Comparison of ENCODE assay signal across 8 cellular contexts in genomic region chr1:8423702-8424538, GRCh38.
DNase-seq lines count a peak whose midpoint lies in the region; ATAC-seq and TF ChIP-seq lines count a peak whose summit lies in the region.

No MANE protein-coding gene starts in this region.

- WGBS in esophagus squamous epithelium, 2 donors: 0 to 4% methylated on average over 4 to 11 of the region's 78 CpGs

- TF ChIP-seq CTCF in CD14-positive monocyte (IDR thresholded peaks at IDR 0.05) (no peak), OCI-LY1 (IDR thresholded peaks at IDR 0.05; ENCODE audit: low read length) (no peak), esophagus squamous epithelium (IDR thresholded peaks at IDR 0.05) (peak in 3 of 6 experiments; percentile 32 to 45 (median 33))

- H3K27me3 Mint-ChIP-seq in CD14-positive monocyte (ENCODE audit: low read depth in 3 of 3): peaks cover 0 to 4% (median 0%) of the 10 kb centered on the region in 3 donors
- no peaks in the 10 kb centered on the region for H3K27me3 Mint-ChIP-seq in activated T-cell treated with anti-CD3 and anti-CD28 coated beads, Interleukin-2, amount 50 U/mL, for 24 hours
- H3K27me3 Mint-ChIP-seq in naive thymus-derived CD8-positive, alpha-beta T cell: no peaks in the 10 kb centered on the region

- H3K4me1 ChIP-seq in OCI-LY1 (ENCODE audit: insufficient read depth, low read length, severe bottlenecking): peaks cover 72% of the 10 kb centered on the region
- H3K4me1 ChIP-seq in esophagus squamous epithelium: peaks cover 28 to 74% (median 33%) of the 10 kb centered on the region in 3 donors

- POLR2A ChIA-PET in naive thymus-derived CD8-positive, alpha-beta T cell (lab: Charles Lee): interaction anchor here (0.6 to 2.1 kb wide), 13 partner anchors 9 to 527 kb away, joined by 3 to 11 read pairs (median 4); partner anchors contain the start of genes ENO1 and RERE

- peak overlapping the region; percentile 98 for H3K9ac ChIP-seq in OCI-LY1 (ENCODE audit: low read length)

- peak overlapping the region; percentile 89 to 96 (median 94) for H3K27ac Mint-ChIP-seq in CD14-positive monocyte
- peak overlapping the region; percentile 98 for H3K27ac Mint-ChIP-seq in activated T-cell treated with anti-CD3 and anti-CD28 coated beads, Interleukin-2, amount 50 U/mL, for 24 hours
- H3K27ac Mint-ChIP-seq in naive thymus-derived CD8-positive, alpha-beta T cell: peak overlapping the region; percentile 91 to 98 (median 96)

- H3K9me3 Mint-ChIP-seq in CD14-positive monocyte: no peaks in the 10 kb centered on the region
- H3K9me3 Mint-ChIP-seq in activated T-cell treated with anti-CD3 and anti-CD28 coated beads, Interleukin-2, amount 50 U/mL, for 24 hours: no peaks in the 10 kb centered on the region
- no peaks in the 10 kb centered on the region for H3K9me3 Mint-ChIP-seq in naive thymus-derived CD8-positive, alpha-beta T cell

- H2AFZ ChIP-seq in OCI-LY1 (ENCODE audit: low read length): no peak overlapping the region

- peaks cover 39% of the 10 kb centered on the region for H3K36me3 ChIP-seq in OCI-LY1 (ENCODE audit: insufficient read depth, low read length)
- peaks cover 0 to 20% (median 0%) of the 10 kb centered on the region in 3 donors for H3K36me3 ChIP-seq in esophagus squamous epithelium

- no peaks in the 10 kb centered on the region for H3K9me2 ChIP-seq in OCI-LY1 (ENCODE audit: low read depth, low read length)

- TF ChIP-seq POLR2A in esophagus squamous epithelium (IDR thresholded peaks at IDR 0.05): peak in 2 of 4 donors; percentile 40 to 42

- H3K27ac ChIP-seq in OCI-LY1 (ENCODE audit: low read depth, low read length, poor library complexity, severe bottlenecking): peak overlapping the region; percentile 99
- peak overlapping the region; percentile 98 to 100 (median 100) for H3K27ac ChIP-seq in esophagus squamous epithelium
- H3K27ac ChIP-seq in substantia nigra (ENCODE audit: low read depth, low read length, poor library complexity, severe bottlenecking): peak overlapping the region; percentile 68

- H3K4me3 ChIP-seq in OCI-LY1 (ENCODE audit: low read depth, low read length, poor library complexity, severe bottlenecking): peak overlapping the region; percentile 86
- H3K4me3 ChIP-seq in esophagus squamous epithelium: peak overlapping the region; percentile 83 to 96 (median 92)

- peak overlapping the region; percentile 84 for H3K4me2 ChIP-seq in OCI-LY1 (ENCODE audit: low read length)

- H3K36me3 Mint-ChIP-seq in CD14-positive monocyte: peaks cover 1 to 4% of the 10 kb centered on the region in 2 donors
- H3K36me3 Mint-ChIP-seq in activated T-cell treated with anti-CD3 and anti-CD28 coated beads, Interleukin-2, amount 50 U/mL, for 24 hours (ENCODE audit: low read depth): no peaks in the 10 kb centered on the region
- H3K36me3 Mint-ChIP-seq in naive thymus-derived CD8-positive, alpha-beta T cell: peaks cover 0 to 4% (median 0%) of the 10 kb centered on the region in 3 donors

- DNase-seq in CD14-positive monocyte (ENCODE audit: low spot score) (no peak), HCEC 1CT (peak; percentile 63), esophagus squamous epithelium (lab: John Stamatoyannopoulos, UW) (no peak), substantia nigra (lab: John Stamatoyannopoulos, UW) (peak in 13 of 49 donors; percentile 23 to 69 (median 47))
- peak; percentile 83 for DNase-seq in activated T-cell treated with anti-CD3 and anti-CD28 coated beads, Interleukin-2, amount 50 U/mL, for 24 hours
- DNase-seq in naive thymus-derived CD8-positive, alpha-beta T cell: peak in 8 of 10 donors; percentile 21 to 73 (median 38)

- H4K20me1 ChIP-seq in OCI-LY1 (ENCODE audit: insufficient read depth, low read length): no peaks in the 10 kb centered on the region

- peak overlapping the region; percentile 88 to 91 for H3K4me3 Mint-ChIP-seq in CD14-positive monocyte
- H3K4me3 Mint-ChIP-seq in activated T-cell treated with anti-CD3 and anti-CD28 coated beads, Interleukin-2, amount 50 U/mL, for 24 hours: peak overlapping the region; percentile 86
- peak overlapping the region in 9 of 10 donors; percentile 88 to 96 (median 94) for H3K4me3 Mint-ChIP-seq in naive thymus-derived CD8-positive, alpha-beta T cell

- no peaks in the 10 kb centered on the region for H3K27me3 ChIP-seq in OCI-LY1 (ENCODE audit: insufficient read depth, low read length)
- H3K27me3 ChIP-seq in esophagus squamous epithelium: no peaks in the 10 kb centered on the region

- no peaks in the 10 kb centered on the region for H3K9me3 ChIP-seq in OCI-LY1 (ENCODE audit: low read length)
- H3K9me3 ChIP-seq in esophagus squamous epithelium: no peaks in the 10 kb centered on the region

- H3K4me1 Mint-ChIP-seq in CD14-positive monocyte: peaks cover 48% of the 10 kb centered on the region
- H3K4me1 Mint-ChIP-seq in activated T-cell treated with anti-CD3 and anti-CD28 coated beads, Interleukin-2, amount 50 U/mL, for 24 hours (ENCODE audit: low read depth): peaks cover 43% of the 10 kb centered on the region
- peaks cover 29 to 50% (median 47%) of the 10 kb centered on the region in 4 donors for H3K4me1 Mint-ChIP-seq in naive thymus-derived CD8-positive, alpha-beta T cell

- 0 out of 2 replicates have a peak, but pooled peaks cover 9% of the 10 kb centered on the region for H3F3A ChIP-seq in OCI-LY1 (ENCODE audit: insufficient read depth, low read length)

- peak; percentile 51 for ATAC-seq in naive thymus-derived CD8-positive, alpha-beta T cell
- ATAC-seq in GM21360 (IDR thresholded peaks at IDR 0.05; ENCODE audit: unreplicated experiment): no peak

- intact Hi-C loops in CD14-positive monocyte (cut with micrococcal nuclease) (loop anchor here (10.0 kb wide), 2 partner anchors 101 to 281 kb away; no protein-coding TSS in a partner anchor), esophagus squamous epithelium (cut with DNase I) (no loop called here)

- peaks cover 45% of the 10 kb centered on the region for H3K79me2 ChIP-seq in OCI-LY1 (ENCODE audit: insufficient read depth, low read length)

Comparison
In these comparisons a context has a peak if more than half of its experiments do, and no peak if none do; other contexts are left out.
1. DNase-seq: peak in HCEC 1CT (single experiment), activated T-cell treated with anti-CD3 and anti-CD28 coated beads, Interleukin-2, amount 50 U/mL, for 24 hours (single experiment) and naive thymus-derived CD8-positive, alpha-beta T cell (8 of 10); none in CD14-positive monocyte (single experiment) and esophagus squamous epithelium (single experiment).
2. Peak in every context shown above with its lines, with median percentiles within 50 percentile points of each other: H3K27ac Mint-ChIP-seq, H3K4me3 Mint-ChIP-seq and H3K27ac ChIP-seq.